In the genomic region with DNA sequence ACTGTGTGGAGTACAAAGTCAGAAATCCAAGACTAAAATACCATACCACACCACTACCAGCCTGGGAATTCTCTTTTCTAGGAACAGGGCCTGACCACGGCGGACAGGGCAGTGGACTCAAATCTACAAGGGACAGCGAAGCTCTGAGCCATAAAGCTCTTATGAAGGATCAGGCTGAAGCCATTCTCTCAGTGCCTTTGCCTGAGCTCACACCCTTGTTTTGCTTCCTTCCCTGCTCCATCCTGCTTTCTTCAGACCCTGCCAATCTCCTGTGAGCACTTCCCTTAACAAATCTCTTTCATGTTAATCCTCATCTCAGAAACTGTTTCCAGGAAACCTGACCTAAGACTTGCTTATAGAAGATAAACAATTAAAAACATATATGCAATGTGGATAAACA, we compare ENCODE assay signal across 21 cellular contexts.
"Had no signal": no experiment of that assay in that cellular context is flagged by ENCODE, and none has a peak within 500 bp of the region (broad histone marks: within the 10 kb centered on the region; RNA-seq: fewer than 3 reads in every experiment).

No MANE protein-coding gene starts in this region.

- DNase-seq: activated CD4-positive, alpha-beta T cell treated with anti-CD3 and anti-CD28 coated beads for 4 hours; activated CD8-positive, alpha-beta memory T cell treated with anti-CD3 and anti-CD28 coated beads, Interleukin-2, amount 50 U/mL, for 4 hours; activated CD8-positive, alpha-beta T cell treated with anti-CD3 and anti-CD28 coated beads for 36 hours; activated gamma-delta T cell treated with Interleukin-2 at 50 U/mL for 16 hours; activated naive CD4-positive, alpha-beta T cell treated with anti-CD3 and anti-CD28 coated beads, Interleukin-2, amount 10 ng/mL, durations not matched to agents 7 days and 5 days; activated naive CD8-positive, alpha-beta T cell treated with anti-CD3 and anti-CD28 coated beads for 36 hours; activated T-cell treated with anti-CD3 and anti-CD28 coated beads, Interleukin-2, amount 50 U/mL, for 72 hours; brain microvascular endothelial cell; KG1; NCI-H1048; NCI-H146; NCI-H187 treated with DMSO at 0.1 percent for 48 hours; NCI-H345; NCI-H510A; NCI-H526 treated with DMSO at 0.1 percent for 48 hours; PC-3; SHP77 treated with DMSO at 0.1 percent for 48 hours had no signal

- H3K4me3 ChIP-seq: cardiac muscle cell had no signal

- FAIRE-seq: TTC549 had no signal

- H3K36me3 ChIP-seq: brain microvascular endothelial cell, cardiac muscle cell had no signal

- ATAC-seq: activated CD4-positive, CD25-positive, alpha-beta regulatory T cell treated with anti-CD3 and anti-CD28 coated beads, Interleukin-2, amount 50 U/mL, for 24 hours; activated CD8-positive, alpha-beta T cell treated with anti-CD3 and anti-CD28 coated beads for 36 hours; activated T-cell treated with anti-CD3 and anti-CD28 coated beads, Interleukin-2, amount 50 U/mL, for 72 hours; PC-3 had no signal

- H3K27me3 ChIP-seq: brain microvascular endothelial cell, cardiac muscle cell had no signal

- H3K27ac ChIP-seq: brain microvascular endothelial cell, cardiac muscle cell, VCaP had no signal
